ENCODE assay signal across 1 cellular context in the genomic region with DNA sequence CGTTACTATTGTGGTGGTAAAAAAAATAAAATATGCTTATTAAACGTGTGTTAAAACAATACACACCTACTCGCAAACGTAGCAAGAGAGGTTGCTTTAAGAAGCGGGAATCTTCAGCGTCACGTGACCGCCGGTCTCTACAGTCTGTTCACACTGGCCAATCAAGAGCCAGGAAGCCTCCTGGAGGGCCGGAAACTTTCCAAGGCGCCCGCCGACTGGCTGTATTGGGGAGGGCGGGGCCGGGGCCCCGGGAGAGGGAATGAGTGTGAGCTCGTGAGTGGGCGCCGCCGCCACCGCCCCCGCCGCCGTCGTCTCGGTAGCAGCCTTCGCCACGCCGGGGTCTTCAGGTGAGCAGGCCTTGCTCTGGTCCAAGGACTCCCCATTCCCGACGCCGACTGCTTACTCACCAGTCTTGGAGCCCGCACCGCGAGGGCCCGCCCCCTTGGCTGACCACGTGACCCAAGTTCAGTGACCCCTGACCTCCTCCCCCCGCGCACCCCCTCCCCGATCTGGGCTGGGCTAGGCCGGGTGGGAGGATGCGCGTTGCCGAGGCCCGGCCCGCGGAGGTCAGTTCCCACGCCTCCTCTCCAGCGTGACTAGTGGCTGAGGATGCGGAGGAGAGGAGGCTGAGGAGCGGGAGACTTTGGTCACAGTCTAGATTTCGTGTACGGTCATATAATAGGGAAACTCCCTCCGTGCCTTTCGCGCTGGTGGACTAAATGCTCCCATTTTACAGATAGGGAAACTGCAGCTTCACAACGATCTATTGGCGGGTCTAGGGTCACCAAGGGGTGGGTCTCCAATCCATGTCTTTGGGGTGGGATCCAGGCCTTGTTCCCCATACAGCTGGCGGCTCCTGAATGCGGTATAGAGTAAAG.
TF ChIP-seq lines count a peak whose summit lies in the region.

A gene with protein sequence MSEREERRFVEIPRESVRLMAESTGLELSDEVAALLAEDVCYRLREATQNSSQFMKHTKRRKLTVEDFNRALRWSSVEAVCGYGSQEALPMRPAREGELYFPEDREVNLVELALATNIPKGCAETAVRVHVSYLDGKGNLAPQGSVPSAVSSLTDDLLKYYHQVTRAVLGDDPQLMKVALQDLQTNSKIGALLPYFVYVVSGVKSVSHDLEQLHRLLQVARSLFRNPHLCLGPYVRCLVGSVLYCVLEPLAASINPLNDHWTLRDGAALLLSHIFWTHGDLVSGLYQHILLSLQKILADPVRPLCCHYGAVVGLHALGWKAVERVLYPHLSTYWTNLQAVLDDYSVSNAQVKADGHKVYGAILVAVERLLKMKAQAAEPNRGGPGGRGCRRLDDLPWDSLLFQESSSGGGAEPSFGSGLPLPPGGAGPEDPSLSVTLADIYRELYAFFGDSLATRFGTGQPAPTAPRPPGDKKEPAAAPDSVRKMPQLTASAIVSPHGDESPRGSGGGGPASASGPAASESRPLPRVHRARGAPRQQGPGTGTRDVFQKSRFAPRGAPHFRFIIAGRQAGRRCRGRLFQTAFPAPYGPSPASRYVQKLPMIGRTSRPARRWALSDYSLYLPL (plus strand): TSS at position 253 of the 878 bp plus-strand sequence. CDS start 4,388 bp downstream, outside the sequence.

TF ChIP-seq in HepG2, 621 proteins besides CTCF, POLR2A, EP300 and RAD21 (continued from another document):
- TF ChIP-seq ZNF331 (CRISPR knock-in tag; IDR thresholded peaks at IDR 0.05) (peak; percentile 79), ZSCAN22 (CRISPR knock-in tag; IDR thresholded peaks at IDR 0.05) (no peak), ZNF749 (CRISPR knock-in tag; IDR thresholded peaks at IDR 0.05; ENCODE audit: borderline replicate concordance) (no peak; the same call in 1 of the 2 replicates), ZNF564 (CRISPR knock-in tag; IDR thresholded peaks at IDR 0.05) (no peak), FIP1L1 (IDR thresholded peaks at IDR 0.05; ENCODE audit: borderline replicate concordance, insufficient read depth, low read depth, low read length) (no peak), ZNF577 (CRISPR knock-in tag; IDR thresholded peaks at IDR 0.05; ENCODE audit: borderline replicate concordance, low read depth) (no peak), MAF1 (CRISPR knock-in tag; IDR thresholded peaks at IDR 0.05; ENCODE audit: borderline replicate concordance) (no peak), SMAD9 (CRISPR knock-in tag; IDR thresholded peaks at IDR 0.05) (no peak), MYNN (CRISPR knock-in tag; IDR thresholded peaks at IDR 0.05; ENCODE audit: low read depth) (no peak; the same call in 1 of the 2 replicates), FOXJ3 (CRISPR knock-in tag; IDR thresholded peaks at IDR 0.05; ENCODE audit: borderline replicate concordance) (no peak), SYNCRIP (IDR thresholded peaks at IDR 0.05; ENCODE audit: insufficient read depth, low read depth, low read length) (no peak), XRCC5 (optimal IDR thresholded peaks at IDR 0.05; ENCODE audit: low read length) (peak; percentile 58), ZNF780A (CRISPR knock-in tag; IDR thresholded peaks at IDR 0.05) (0 out of 2 replicates have a peak, but pooled peaks have one; percentile 25), FOSL2 (CRISPR knock-in tag; IDR thresholded peaks at IDR 0.05) (peak; percentile 22; the same call in 1 of the 2 replicates), SMAD3 (CRISPR knock-in tag; IDR thresholded peaks at IDR 0.05) (peak; percentile 38), TOE1 (CRISPR knock-in tag; IDR thresholded peaks at IDR 0.05) (no peak), PTBP1 (IDR thresholded peaks at IDR 0.05; ENCODE audit: low read depth, low read length, poor library complexity, severe bottlenecking) (no peak), CREB1 (IDR thresholded peaks at IDR 0.05) (peak; percentile 37), CREB1 (CRISPR knock-in tag; IDR thresholded peaks at IDR 0.05) (0 out of 2 replicates have a peak, but pooled peaks have one; percentile 24), RBM22 (optimal IDR thresholded peaks at IDR 0.05; ENCODE audit: low read length) (no peak), ZNF335 (CRISPR knock-in tag; IDR thresholded peaks at IDR 0.05) (no peak), ETV6 (CRISPR knock-in tag; conservative IDR thresholded peaks at IDR 0.05) (no peak), ZNF629 (CRISPR knock-in tag; conservative IDR thresholded peaks at IDR 0.05) (peak; percentile 99), MIXL1 (CRISPR knock-in tag; IDR thresholded peaks at IDR 0.05) (no peak), JDP2 (CRISPR knock-in tag; IDR thresholded peaks at IDR 0.05; ENCODE audit: borderline replicate concordance) (no peak), HNRNPL (IDR thresholded peaks at IDR 0.05; ENCODE audit: low read depth, low read length) (no peak), ZNF251 (CRISPR knock-in tag; IDR thresholded peaks at IDR 0.05) (no peak)
- TF ChIP-seq, protein P1, sequence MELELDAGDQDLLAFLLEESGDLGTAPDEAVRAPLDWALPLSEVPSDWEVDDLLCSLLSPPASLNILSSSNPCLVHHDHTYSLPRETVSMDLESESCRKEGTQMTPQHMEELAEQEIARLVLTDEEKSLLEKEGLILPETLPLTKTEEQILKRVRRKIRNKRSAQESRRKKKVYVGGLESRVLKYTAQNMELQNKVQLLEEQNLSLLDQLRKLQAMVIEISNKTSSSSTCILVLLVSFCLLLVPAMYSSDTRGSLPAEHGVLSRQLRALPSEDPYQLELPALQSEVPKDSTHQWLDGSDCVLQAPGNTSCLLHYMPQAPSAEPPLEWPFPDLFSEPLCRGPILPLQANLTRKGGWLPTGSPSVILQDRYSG (CRISPR knock-in tag; IDR thresholded peaks at IDR 0.05): no peak
- TF ChIP-seq, protein P2, sequence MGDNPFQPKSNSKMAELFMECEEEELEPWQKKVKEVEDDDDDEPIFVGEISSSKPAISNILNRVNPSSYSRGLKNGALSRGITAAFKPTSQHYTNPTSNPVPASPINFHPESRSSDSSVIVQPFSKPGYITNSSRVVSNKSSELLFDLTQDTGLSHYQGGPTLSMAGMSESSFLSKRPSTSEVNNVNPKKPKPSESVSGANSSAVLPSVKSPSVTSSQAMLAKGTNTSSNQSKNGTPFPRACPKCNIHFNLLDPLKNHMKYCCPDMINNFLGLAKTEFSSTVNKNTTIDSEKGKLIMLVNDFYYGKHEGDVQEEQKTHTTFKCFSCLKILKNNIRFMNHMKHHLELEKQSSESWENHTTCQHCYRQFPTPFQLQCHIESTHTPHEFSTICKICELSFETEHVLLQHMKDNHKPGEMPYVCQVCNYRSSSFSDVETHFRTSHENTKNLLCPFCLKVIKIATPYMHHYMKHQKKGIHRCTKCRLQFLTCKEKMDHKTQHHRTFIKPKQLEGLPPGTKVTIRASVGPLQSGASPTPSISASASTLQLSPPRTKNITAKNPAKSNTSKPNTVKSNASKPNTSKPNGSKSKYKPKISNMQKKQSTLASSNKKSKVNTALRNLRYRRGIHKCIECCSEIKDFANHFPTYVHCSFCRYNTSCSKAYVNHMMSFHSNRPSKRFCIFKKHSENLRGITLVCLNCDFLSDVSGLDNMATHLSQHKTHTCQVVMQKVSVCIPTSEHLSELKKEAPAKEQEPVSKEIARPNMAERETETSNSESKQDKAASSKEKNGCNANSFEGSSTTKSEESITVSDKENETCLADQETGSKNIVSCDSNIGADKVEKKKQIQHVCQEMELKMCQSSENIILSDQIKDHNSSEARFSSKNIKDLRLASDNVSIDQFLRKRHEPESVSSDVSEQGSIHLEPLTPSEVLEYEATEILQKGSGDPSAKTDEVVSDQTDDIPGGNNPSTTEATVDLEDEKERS (CRISPR knock-in tag; IDR thresholded peaks at IDR 0.05): no peak
- TF ChIP-seq, protein P3, sequence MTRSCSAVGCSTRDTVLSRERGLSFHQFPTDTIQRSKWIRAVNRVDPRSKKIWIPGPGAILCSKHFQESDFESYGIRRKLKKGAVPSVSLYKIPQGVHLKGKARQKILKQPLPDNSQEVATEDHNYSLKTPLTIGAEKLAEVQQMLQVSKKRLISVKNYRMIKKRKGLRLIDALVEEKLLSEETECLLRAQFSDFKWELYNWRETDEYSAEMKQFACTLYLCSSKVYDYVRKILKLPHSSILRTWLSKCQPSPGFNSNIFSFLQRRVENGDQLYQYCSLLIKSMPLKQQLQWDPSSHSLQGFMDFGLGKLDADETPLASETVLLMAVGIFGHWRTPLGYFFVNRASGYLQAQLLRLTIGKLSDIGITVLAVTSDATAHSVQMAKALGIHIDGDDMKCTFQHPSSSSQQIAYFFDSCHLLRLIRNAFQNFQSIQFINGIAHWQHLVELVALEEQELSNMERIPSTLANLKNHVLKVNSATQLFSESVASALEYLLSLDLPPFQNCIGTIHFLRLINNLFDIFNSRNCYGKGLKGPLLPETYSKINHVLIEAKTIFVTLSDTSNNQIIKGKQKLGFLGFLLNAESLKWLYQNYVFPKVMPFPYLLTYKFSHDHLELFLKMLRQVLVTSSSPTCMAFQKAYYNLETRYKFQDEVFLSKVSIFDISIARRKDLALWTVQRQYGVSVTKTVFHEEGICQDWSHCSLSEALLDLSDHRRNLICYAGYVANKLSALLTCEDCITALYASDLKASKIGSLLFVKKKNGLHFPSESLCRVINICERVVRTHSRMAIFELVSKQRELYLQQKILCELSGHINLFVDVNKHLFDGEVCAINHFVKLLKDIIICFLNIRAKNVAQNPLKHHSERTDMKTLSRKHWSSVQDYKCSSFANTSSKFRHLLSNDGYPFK (CRISPR knock-in tag; IDR thresholded peaks at IDR 0.05; ENCODE audit: borderline replicate concordance): peak; percentile 44; the same call in 1 of the 2 replicates
- TF ChIP-seq, protein P4, sequence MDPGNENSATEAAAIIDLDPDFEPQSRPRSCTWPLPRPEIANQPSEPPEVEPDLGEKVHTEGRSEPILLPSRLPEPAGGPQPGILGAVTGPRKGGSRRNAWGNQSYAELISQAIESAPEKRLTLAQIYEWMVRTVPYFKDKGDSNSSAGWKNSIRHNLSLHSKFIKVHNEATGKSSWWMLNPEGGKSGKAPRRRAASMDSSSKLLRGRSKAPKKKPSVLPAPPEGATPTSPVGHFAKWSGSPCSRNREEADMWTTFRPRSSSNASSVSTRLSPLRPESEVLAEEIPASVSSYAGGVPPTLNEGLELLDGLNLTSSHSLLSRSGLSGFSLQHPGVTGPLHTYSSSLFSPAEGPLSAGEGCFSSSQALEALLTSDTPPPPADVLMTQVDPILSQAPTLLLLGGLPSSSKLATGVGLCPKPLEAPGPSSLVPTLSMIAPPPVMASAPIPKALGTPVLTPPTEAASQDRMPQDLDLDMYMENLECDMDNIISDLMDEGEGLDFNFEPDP (CRISPR knock-in tag; conservative IDR thresholded peaks at IDR 0.05): no peak
- TF ChIP-seq, protein P5, sequence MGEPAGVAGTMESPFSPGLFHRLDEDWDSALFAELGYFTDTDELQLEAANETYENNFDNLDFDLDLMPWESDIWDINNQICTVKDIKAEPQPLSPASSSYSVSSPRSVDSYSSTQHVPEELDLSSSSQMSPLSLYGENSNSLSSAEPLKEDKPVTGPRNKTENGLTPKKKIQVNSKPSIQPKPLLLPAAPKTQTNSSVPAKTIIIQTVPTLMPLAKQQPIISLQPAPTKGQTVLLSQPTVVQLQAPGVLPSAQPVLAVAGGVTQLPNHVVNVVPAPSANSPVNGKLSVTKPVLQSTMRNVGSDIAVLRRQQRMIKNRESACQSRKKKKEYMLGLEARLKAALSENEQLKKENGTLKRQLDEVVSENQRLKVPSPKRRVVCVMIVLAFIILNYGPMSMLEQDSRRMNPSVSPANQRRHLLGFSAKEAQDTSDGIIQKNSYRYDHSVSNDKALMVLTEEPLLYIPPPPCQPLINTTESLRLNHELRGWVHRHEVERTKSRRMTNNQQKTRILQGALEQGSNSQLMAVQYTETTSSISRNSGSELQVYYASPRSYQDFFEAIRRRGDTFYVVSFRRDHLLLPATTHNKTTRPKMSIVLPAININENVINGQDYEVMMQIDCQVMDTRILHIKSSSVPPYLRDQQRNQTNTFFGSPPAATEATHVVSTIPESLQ (CRISPR knock-in tag; conservative IDR thresholded peaks at IDR 0.05): no peak
